In genomic region chr22:50314455-50315288, GRCh38 we compare ENCODE assay signal across 8 cellular contexts. TPM values are rescaled to one million over a fixed set of nuclear protein-coding genes. Genes with fewer than 3 reads are reported as not detected.
DNase-seq lines count a peak whose midpoint lies in the region; ATAC-seq and TF ChIP-seq lines count a peak whose summit lies in the region.

No MANE protein-coding gene starts in this region.

- peaks cover 85% of the 10 kb centered on the region for H3K4me1 ChIP-seq in DOHH2 (ENCODE audit: control insufficient read depth, low read length)
- H3K4me1 ChIP-seq in right cardiac atrium (ENCODE audit: control insufficient read depth, insufficient read depth, low read length), result no peaks in the 10 kb centered on the region

- no peaks in the 10 kb centered on the region for H3K9me3 ChIP-seq in DOHH2 (ENCODE audit: control insufficient read depth, insufficient read depth, low read length)
- no peaks in the 10 kb centered on the region for H3K9me3 ChIP-seq in right cardiac atrium (ENCODE audit: control insufficient read depth, low read length)

- no peaks in the 10 kb centered on the region for H3K36me3 Mint-ChIP-seq in activated CD8-positive, alpha-beta T cell treated with anti-CD3 and anti-CD28 coated beads, Interleukin-2, amount 10 ng/mL, durations not matched to agents 7 days and 5 days (ENCODE audit: low read depth)

- H3K4me3 ChIP-seq in DOHH2 (ENCODE audit: low read length) (peak overlapping the region; percentile 92), right cardiac atrium (ENCODE audit: low read length) (no peak overlapping the region)

- intact Hi-C loops in right cardiac atrium (cut with DNase I), result loop anchor here in 1 of 4 donors (5.0 kb wide), 1 partner anchor 37 kb away; no protein-coding TSS in a partner anchor

- H3K27me3 ChIP-seq in DOHH2 (ENCODE audit: control insufficient read depth, low read length) (no peaks in the 10 kb centered on the region), right cardiac atrium (ENCODE audit: control insufficient read depth, insufficient read depth) (no peaks in the 10 kb centered on the region)

- H4K20me1 ChIP-seq in DOHH2 (ENCODE audit: control insufficient read depth, insufficient read depth, low read depth, low read length), result no peaks in the 10 kb centered on the region

- H3K4me2 ChIP-seq in DOHH2 (ENCODE audit: low read length), result peak overlapping the region; percentile 97

- peaks cover 22% of the 10 kb centered on the region for H3K4me1 Mint-ChIP-seq in activated CD8-positive, alpha-beta T cell treated with anti-CD3 and anti-CD28 coated beads, Interleukin-2, amount 10 ng/mL, durations not matched to agents 7 days and 5 days (ENCODE audit: low read depth)

- peak overlapping the region; percentile 89 for H3K27ac ChIP-seq in DOHH2 (ENCODE audit: low read depth, low read length)
- H3K27ac ChIP-seq in right cardiac atrium (ENCODE audit: low read length), result no peak overlapping the region

- POLR2A ChIA-PET in activated CD8-positive, alpha-beta T cell treated with anti-CD3 and anti-CD28 coated beads, Interleukin-2, amount 10 ng/mL, durations not matched to agents 7 days and 5 days (lab: Charles Lee), result interaction anchor here (0.6 to 2.0 kb wide), 11 partner anchors 7 to 622 kb away, joined by 3 to 7 read pairs (median 4); partner anchors contain the start of gene PLXNB2

- CTCF ChIA-PET in activated CD8-positive, alpha-beta T cell treated with anti-CD3 and anti-CD28 coated beads, Interleukin-2, amount 10 ng/mL, durations not matched to agents 7 days and 5 days (lab: Charles Lee), result interaction anchor here (1.0 to 3.1 kb wide), 4 partner anchors 13 to 43 kb away, joined by 6 to 18 read pairs (median 7); partner anchors contain the start of gene DENND6B

- peak overlapping the region; percentile 91 for H3K27ac Mint-ChIP-seq in activated CD8-positive, alpha-beta T cell treated with anti-CD3 and anti-CD28 coated beads, Interleukin-2, amount 10 ng/mL, durations not matched to agents 7 days and 5 days

- H3K27me3 Mint-ChIP-seq in activated CD8-positive, alpha-beta T cell treated with anti-CD3 and anti-CD28 coated beads, Interleukin-2, amount 10 ng/mL, durations not matched to agents 7 days and 5 days (ENCODE audit: low read depth), result no peaks in the 10 kb centered on the region

- 59% methylated on average over 33 of the region's 33 CpGs for WGBS in right cardiac atrium

- ATAC-seq in GM21526 (IDR thresholded peaks at IDR 0.05; ENCODE audit: low FRiP score, unreplicated experiment) (peak; percentile 57), right cardiac atrium (peak; percentile 5 to 41)
- peak; percentile 95 for ATAC-seq in activated CD8-positive, alpha-beta T cell treated with anti-CD3 and anti-CD28 coated beads, Interleukin-2, amount 10 ng/mL, durations not matched to agents 7 days and 5 days

- no peaks in the 10 kb centered on the region for H3K9me2 ChIP-seq in DOHH2 (replicated peaks; ENCODE audit: control insufficient read depth, low read length)

- peak overlapping the region; percentile 79 for H3K4me3 Mint-ChIP-seq in activated CD8-positive, alpha-beta T cell treated with anti-CD3 and anti-CD28 coated beads, Interleukin-2, amount 10 ng/mL, durations not matched to agents 7 days and 5 days

- peaks cover 10% of the 10 kb centered on the region for H3K79me2 ChIP-seq in DOHH2 (ENCODE audit: control insufficient read depth, low read length)

- DNase-seq in Kasumi-1 (lab: John Stamatoyannopoulos, UW) (peak; percentile 72 to 81), right cardiac atrium (peak in 2 of 3 donors; percentile 79 to 84), NCI-H748 (lab: John Stamatoyannopoulos, UW; ENCODE audit: unreplicated experiment) (no peak), EL (no peak)
- peak; percentile 90 for DNase-seq in activated CD8-positive, alpha-beta T cell treated with anti-CD3 and anti-CD28 coated beads, Interleukin-2, amount 10 ng/mL, durations not matched to agents 7 days and 5 days
- DNase-seq in stimulated activated CD8-positive, alpha-beta memory T cell treated with anti-CD3 and anti-CD28 coated beads, Interleukin-15, amount 100 ng/mL, for 4 hours (ENCODE audit: low read depth in 2 of 2), result peak; percentile 34 to 44

- no peaks in the 10 kb centered on the region for H3K36me3 ChIP-seq in DOHH2 (ENCODE audit: control insufficient read depth, low read length)

- no peaks in the 10 kb centered on the region for H3K9me3 Mint-ChIP-seq in activated CD8-positive, alpha-beta T cell treated with anti-CD3 and anti-CD28 coated beads, Interleukin-2, amount 10 ng/mL, durations not matched to agents 7 days and 5 days (ENCODE audit: insufficient read depth)

- H3F3A ChIP-seq in DOHH2 (ENCODE audit: control insufficient read depth, insufficient read depth), result peaks cover 17% of the 10 kb centered on the region

- no peak for TF ChIP-seq CTCF in DOHH2 (IDR thresholded peaks at IDR 0.05; ENCODE audit: low read depth, low read length, poor library complexity, severe bottlenecking)

RNA-seq across cellular contexts. Expression of gene PLXNB2, which starts 7.2 kb away (rescaled TPM):
- 10 to 100 TPM; 48.4 to 49.9 TPM for total RNA-seq in activated CD8-positive, alpha-beta T cell treated with anti-CD3 and anti-CD28 coated beads, Interleukin-2, amount 10 ng/mL, durations not matched to agents 7 days and 5 days
- 100 to 1,000 TPM in 1 of 4 donors, 10 to 100 TPM in 3; 80.7 to 110 (median 90.6) TPM for total RNA-seq in right cardiac atrium
- polyA plus RNA-seq in right cardiac atrium, result 60.0 TPM

RNA-seq across cellular contexts. Expression of gene DENND6B, which starts 12.1 kb away (rescaled TPM):
- 1 to 10 TPM; 6.0 to 7.0 TPM for total RNA-seq in activated CD8-positive, alpha-beta T cell treated with anti-CD3 and anti-CD28 coated beads, Interleukin-2, amount 10 ng/mL, durations not matched to agents 7 days and 5 days
- 1 to 10 TPM; 2.0 to 3.1 (median 2.5) TPM for total RNA-seq in right cardiac atrium
- 2.4 TPM for polyA plus RNA-seq in right cardiac atrium

RNA-seq across cellular contexts. Expression of gene PPP6R2, which starts 28.5 kb away (rescaled TPM):
- 10 to 100 TPM; 62.1 to 64.9 TPM for total RNA-seq in activated CD8-positive, alpha-beta T cell treated with anti-CD3 and anti-CD28 coated beads, Interleukin-2, amount 10 ng/mL, durations not matched to agents 7 days and 5 days
- 10 to 100 TPM; 40.1 to 50.2 (median 44.6) TPM for total RNA-seq in right cardiac atrium
- 36.2 TPM for polyA plus RNA-seq in right cardiac atrium

RNA-seq across cellular contexts. Expression of gene MAPK11, which starts 44.5 kb away (rescaled TPM):
- total RNA-seq in activated CD8-positive, alpha-beta T cell treated with anti-CD3 and anti-CD28 coated beads, Interleukin-2, amount 10 ng/mL, durations not matched to agents 7 days and 5 days, result 10 to 100 TPM; 10.4 to 11.8 TPM
- total RNA-seq in right cardiac atrium, result 1 to 10 TPM; 6.4 to 7.9 (median 7.4) TPM
- 8.8 TPM for polyA plus RNA-seq in right cardiac atrium

RNA-seq across cellular contexts. Expression of gene MAPK12, which starts 53.2 kb away (rescaled TPM):
- 1 to 10 TPM; 4.8 to 5.3 TPM for total RNA-seq in activated CD8-positive, alpha-beta T cell treated with anti-CD3 and anti-CD28 coated beads, Interleukin-2, amount 10 ng/mL, durations not matched to agents 7 days and 5 days
- total RNA-seq in right cardiac atrium, result 10 to 100 TPM; 10.5 to 14.8 (median 11.2) TPM
- 15.2 TPM for polyA plus RNA-seq in right cardiac atrium

Comparison
In these comparisons a context has a peak if more than half of its experiments do, and no peak if none do; other contexts are left out.
1. ATAC-seq: peak in every context shown above with its lines; median percentile 95 in activated CD8-positive, alpha-beta T cell treated with anti-CD3 and anti-CD28 coated beads, Interleukin-2, amount 10 ng/mL, durations not matched to agents 7 days and 5 days; 57 in GM21526; 23 in right cardiac atrium.
2. DNase-seq: peak in Kasumi-1 (2 of 2), activated CD8-positive, alpha-beta T cell treated with anti-CD3 and anti-CD28 coated beads, Interleukin-2, amount 10 ng/mL, durations not matched to agents 7 days and 5 days (single experiment), right cardiac atrium (2 of 3) and stimulated activated CD8-positive, alpha-beta memory T cell treated with anti-CD3 and anti-CD28 coated beads, Interleukin-15, amount 100 ng/mL, for 4 hours (2 of 2); none in NCI-H748 (single experiment) and EL (single experiment).